ENCODE assay signal across 9 cellular contexts in the genomic region with DNA sequence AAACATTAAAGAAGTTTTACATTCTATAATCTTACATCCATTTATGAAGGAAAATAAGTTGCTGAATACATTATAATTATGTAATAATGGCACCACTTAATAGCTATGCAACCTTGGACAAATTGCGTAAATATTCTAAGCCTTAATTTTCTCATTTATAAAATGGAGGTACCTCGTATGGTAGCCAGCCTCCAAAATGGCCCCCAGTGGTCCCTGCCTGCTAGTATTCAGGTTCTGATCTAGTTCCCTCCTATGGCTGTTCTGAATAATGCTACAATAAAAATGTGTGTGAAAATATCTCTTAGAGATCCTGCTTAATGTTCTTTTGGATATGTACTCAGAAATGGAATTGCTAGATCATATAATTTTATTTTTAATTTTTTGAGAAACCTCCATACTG. TPM values are rescaled to one million over a fixed set of nuclear protein-coding genes. Genes with fewer than 3 reads are reported as not detected.
"Had no signal": no experiment of that assay in that cellular context is flagged by ENCODE, and none has a peak within 500 bp of the region (broad histone marks: within the 10 kb centered on the region; RNA-seq: fewer than 3 reads in every experiment).

No MANE protein-coding gene starts in this region.

- H3K4me3 Mint-ChIP-seq: H9, HFFc6 had no signal

- ATAC-seq: HCT116 had no signal

- H3K4me1 ChIP-seq: HAP-1 had no signal

- H3K9ac ChIP-seq: GM23248 had no signal

- FAIRE-seq: H54 had no signal

- H3K9me3 ChIP-seq: HAP-1 had no signal

- DNase-seq: GM23248, GOT3, H7, H9, HCEC 1CT, HFFc6 had no signal

- H3K4me1 Mint-ChIP-seq: H9 had no signal

- H3K27ac ChIP-seq: GM23248 had no signal

- H2AFZ ChIP-seq: GM23248 had no signal

- H3K27ac Mint-ChIP-seq: H9, HFFc6 had no signal

- H3K36me3 ChIP-seq: HAP-1 had no signal

- H3K4me3 ChIP-seq: GM23248, HAP-1 had no signal

RNA-seq across cellular contexts. Expression of a gene that starts 11.0 kb away (rescaled TPM):
- polyA plus RNA-seq: GM23248 had no signal
